ENCODE assay signal across 11 cellular contexts in genomic region chr7:94069154-94069739, GRCh38.
A peak's percentile ranks its signal among the peaks of the same experiment; 100 is the strongest.
DNase-seq lines count a peak whose midpoint lies in the region; ATAC-seq lines count a peak whose summit lies in the region.
"Had no signal": no experiment of that assay in that cellular context is flagged by ENCODE, and none has a peak within 500 bp of the region (broad histone marks: within the 10 kb centered on the region; RNA-seq: fewer than 3 reads in every experiment).

No MANE protein-coding gene starts in this region.

- H3K27ac Mint-ChIP-seq in activated T-cell treated with anti-CD3 and anti-CD28 coated beads, Interleukin-2, amount 50 U/mL, for 24 hours: no peak overlapping the region
- H3K27ac Mint-ChIP-seq: activated CD8-positive, alpha-beta memory T cell treated with anti-CD3 and anti-CD28 coated beads, Interleukin-2, amount 10 ng/mL, durations not matched to agents 7 days and 5 days had no signal

- DNase-seq in A172 (ENCODE audit: low spot score) (peak; percentile 22), M059J (ENCODE audit: low read depth) (peak; percentile 38), SHP77 treated with DMSO at 0.1 percent for 48 hours (lab: John Stamatoyannopoulos, UW) (no peak), NCI-H345 treated with DMSO at 0.1 percent for 48 hours (lab: John Stamatoyannopoulos, UW; ENCODE audit: unreplicated experiment) (no peak)
- DNase-seq in activated T-cell treated with anti-CD3 and anti-CD28 coated beads, Interleukin-2, amount 50 U/mL, for 24 hours: no peak
- DNase-seq: activated CD8-positive, alpha-beta memory T cell treated with anti-CD3 and anti-CD28 coated beads, Interleukin-2, amount 10 ng/mL, durations not matched to agents 7 days and 5 days; posterior cingulate gyrus had no signal

- H3K9me3 Mint-ChIP-seq in activated T-cell treated with anti-CD3 and anti-CD28 coated beads, Interleukin-2, amount 50 U/mL, for 24 hours: no peaks in the 10 kb centered on the region

- H3K36me3 Mint-ChIP-seq in activated T-cell treated with anti-CD3 and anti-CD28 coated beads, Interleukin-2, amount 50 U/mL, for 24 hours (ENCODE audit: low read depth): no peaks in the 10 kb centered on the region
- H3K36me3 Mint-ChIP-seq: activated CD8-positive, alpha-beta memory T cell treated with anti-CD3 and anti-CD28 coated beads, Interleukin-2, amount 10 ng/mL, durations not matched to agents 7 days and 5 days had no signal

- H3K4me3 Mint-ChIP-seq in activated T-cell treated with anti-CD3 and anti-CD28 coated beads, Interleukin-2, amount 50 U/mL, for 24 hours: no peak overlapping the region
- H3K4me3 Mint-ChIP-seq: activated CD8-positive, alpha-beta memory T cell treated with anti-CD3 and anti-CD28 coated beads, Interleukin-2, amount 10 ng/mL, durations not matched to agents 7 days and 5 days had no signal

- H3K27me3 Mint-ChIP-seq in activated T-cell treated with anti-CD3 and anti-CD28 coated beads, Interleukin-2, amount 50 U/mL, for 24 hours: peaks cover 63% of the 10 kb centered on the region

- peaks cover 9% of the 10 kb centered on the region for H3K4me1 Mint-ChIP-seq in activated T-cell treated with anti-CD3 and anti-CD28 coated beads, Interleukin-2, amount 50 U/mL, for 24 hours (ENCODE audit: low read depth)

- ATAC-seq in GM19043 (IDR thresholded peaks at IDR 0.05; ENCODE audit: low read depth, unreplicated experiment): peak; percentile 77
- ATAC-seq in HG02759 (IDR thresholded peaks at IDR 0.05; ENCODE audit: unreplicated experiment): peak; percentile 72
- no peak for ATAC-seq in esophagus mucosa
- ATAC-seq: activated CD8-positive, alpha-beta memory T cell treated with anti-CD3 and anti-CD28 coated beads, Interleukin-2, amount 10 ng/mL, durations not matched to agents 7 days and 5 days; left lobe of liver had no signal

Comparison
In these comparisons a context has a peak if more than half of its experiments do, and no peak if none do; other contexts are left out.
1. DNase-seq: peak in A172 (single experiment) and M059J (single experiment); none in SHP77 treated with DMSO at 0.1 percent for 48 hours (single experiment), NCI-H345 treated with DMSO at 0.1 percent for 48 hours (single experiment) and activated T-cell treated with anti-CD3 and anti-CD28 coated beads, Interleukin-2, amount 50 U/mL, for 24 hours (single experiment).